In the genomic region with DNA sequence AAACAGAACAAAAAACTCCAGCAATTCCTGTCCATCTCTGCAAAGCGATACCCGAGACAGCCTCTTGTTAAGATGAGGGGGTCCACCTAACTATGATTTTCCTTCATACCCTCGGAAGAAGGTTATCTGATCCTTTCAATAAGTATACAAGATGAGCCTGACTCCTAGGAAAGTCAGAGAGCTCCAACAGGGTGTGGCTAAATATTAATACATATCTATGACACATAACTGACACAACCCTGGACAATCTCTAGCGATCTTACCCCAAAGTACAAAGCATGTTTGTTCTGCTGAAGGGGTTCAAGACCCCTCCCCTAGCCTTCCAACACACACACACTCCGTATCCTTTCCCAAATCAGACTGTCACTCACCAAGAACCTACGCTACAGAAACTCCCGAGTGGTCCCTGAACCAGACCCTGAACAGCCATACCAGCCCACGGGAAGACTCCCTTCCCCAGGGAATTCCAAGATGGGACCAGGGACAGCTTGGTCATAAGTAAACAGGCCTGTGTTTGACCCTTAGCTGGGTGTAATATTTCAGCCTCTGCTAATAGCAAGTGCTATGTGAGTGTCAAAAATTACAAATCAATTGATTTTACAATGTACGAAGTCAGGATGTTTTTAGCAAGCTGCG, we compare ENCODE assay signal across 28 cellular contexts.
"Had no signal": no experiment of that assay in that cellular context is flagged by ENCODE, and none has a peak within 500 bp of the region (broad histone marks: within the 10 kb centered on the region; RNA-seq: fewer than 3 reads in every experiment).

No MANE protein-coding gene starts in this region.

- H3K4me3 ChIP-seq: psoas muscle, right lobe of liver, sigmoid colon, stomach, thoracic aorta, thyroid gland, tibial nerve, upper lobe of left lung, vagina had no signal

- H3K4me1 ChIP-seq: parathyroid adenoma, psoas muscle, right lobe of liver, sigmoid colon, stomach, thyroid gland, upper lobe of left lung, vagina had no signal

- H3K4me1 Mint-ChIP-seq: naive thymus-derived CD8-positive, alpha-beta T cell had no signal

- H3K27ac ChIP-seq: neutrophil, parathyroid adenoma, psoas muscle, right lobe of liver, sigmoid colon, stomach, thoracic aorta, thyroid gland, tibial nerve, upper lobe of left lung, vagina had no signal

- ATAC-seq: naive thymus-derived CD8-positive, alpha-beta T cell; natural killer cell treated with Interleukin-12 subunit alpha and Interleukin-12 subunit beta and Interleukin-15 and Interleukin-18, amount 100 ng/mL, for 72 hours; psoas muscle; right cardiac atrium; right lobe of liver; stimulated activated effector memory CD8-positive, alpha-beta T cell treated with anti-CD3 and anti-CD28 coated beads, Interleukin-12 subunit alpha, Interleukin-12 subunit beta, amount 100 ng/mL, for 72 hours; stimulated activated naive B cell treated with anti-CD40 and anti-IgM and Interleukin-4, amounts not matched to agents 10 μg/mL and 1 μg/mL and 100 μg/mL, for 72 hours had no signal

- DNase-seq: naive thymus-derived CD8-positive, alpha-beta T cell; nucleus accumbens; posterior cingulate gyrus; psoas muscle; right cardiac atrium; right lobe of liver; sigmoid colon; small intestine; stimulated activated CD4-positive, alpha-beta T cell treated with anti-CD3 and anti-CD28 coated beads, Interleukin-15, amount 100 ng/mL, for 24 hours; stimulated activated CD4-positive, alpha-beta T cell treated with anti-CD3 and anti-CD28 coated beads, Interleukin-2, amount 100 ng/mL, for 24 hours; stimulated activated CD4-positive, alpha-beta T cell treated with anti-CD3 and anti-CD28 coated beads, Interleukin-2, amount 100 ng/mL, for 48 hours; stimulated activated CD4-positive, alpha-beta T cell treated with anti-CD3 and anti-CD28 coated beads, Interleukin-4, amount 100 ng/mL, for 24 hours; stimulated activated naive B cell treated with anti-CD40 and anti-IgM and Interleukin-4, amounts not matched to agents 10 μg/mL and 1 μg/mL and 100 μg/mL, for 72 hours; stimulated activated naive CD4-positive, alpha-beta T cell treated with Interleukin-2 at 50 U/mL for 16 hours; stomach; thyroid gland; trophoblast cell; upper lobe of left lung had no signal

- H3K4me3 Mint-ChIP-seq: naive thymus-derived CD8-positive, alpha-beta T cell; natural killer cell treated with Interleukin-12 subunit alpha and Interleukin-12 subunit beta and Interleukin-15 and Interleukin-18, amount 100 ng/mL, for 72 hours; stimulated activated effector memory CD8-positive, alpha-beta T cell treated with anti-CD3 and anti-CD28 coated beads, Interleukin-12 subunit alpha, Interleukin-12 subunit beta, amount 100 ng/mL, for 72 hours; stimulated activated naive B cell treated with anti-CD40 and anti-IgM and Interleukin-4, amounts not matched to agents 10 μg/mL and 1 μg/mL and 100 μg/mL, for 72 hours; stimulated activated naive CD8-positive, alpha-beta T cell treated with anti-CD3 and anti-CD28 coated beads, Interleukin-15, Interleukin-2, amounts not matched to agents 100 ng/mL and 50 ng/mL, for 24 hours had no signal

- H3K9me3 ChIP-seq: neutrophil, psoas muscle, right lobe of liver, sigmoid colon, stomach, thoracic aorta, thyroid gland, tibial nerve, upper lobe of left lung, vagina had no signal

- H3K27me3 Mint-ChIP-seq: naive thymus-derived CD8-positive, alpha-beta T cell; natural killer cell treated with Interleukin-12 subunit alpha and Interleukin-12 subunit beta and Interleukin-15 and Interleukin-18, amount 100 ng/mL, for 72 hours; progenitor cell of endocrine pancreas; stimulated activated naive B cell treated with anti-CD40 and anti-IgM and Interleukin-4, amounts not matched to agents 10 μg/mL and 1 μg/mL and 100 μg/mL, for 72 hours; stimulated activated naive CD8-positive, alpha-beta T cell treated with anti-CD3 and anti-CD28 coated beads, Interleukin-15, Interleukin-2, amounts not matched to agents 100 ng/mL and 50 ng/mL, for 24 hours had no signal

- FAIRE-seq: small intestine, urothelium cell line had no signal

- H3K27ac Mint-ChIP-seq: naive thymus-derived CD8-positive, alpha-beta T cell; natural killer cell treated with Interleukin-12 subunit alpha and Interleukin-12 subunit beta and Interleukin-15 and Interleukin-18, amount 100 ng/mL, for 72 hours; progenitor cell of endocrine pancreas; stimulated activated effector memory CD8-positive, alpha-beta T cell treated with anti-CD3 and anti-CD28 coated beads, Interleukin-12 subunit alpha, Interleukin-12 subunit beta, amount 100 ng/mL, for 72 hours; stimulated activated naive B cell treated with anti-CD40 and anti-IgM and Interleukin-4, amounts not matched to agents 10 μg/mL and 1 μg/mL and 100 μg/mL, for 72 hours; stimulated activated naive CD8-positive, alpha-beta T cell treated with anti-CD3 and anti-CD28 coated beads, Interleukin-15, Interleukin-2, amounts not matched to agents 100 ng/mL and 50 ng/mL, for 24 hours had no signal
